8 cellular contexts compared by ENCODE assay signal in genomic region chr20:5749512-5750490, GRCh38. TPM values are rescaled to one million over a fixed set of nuclear protein-coding genes. Genes with fewer than 3 reads are reported as not detected.
DNase-seq lines count a peak whose midpoint lies in the region; TF ChIP-seq lines count a peak whose summit lies in the region.

A gene with protein sequence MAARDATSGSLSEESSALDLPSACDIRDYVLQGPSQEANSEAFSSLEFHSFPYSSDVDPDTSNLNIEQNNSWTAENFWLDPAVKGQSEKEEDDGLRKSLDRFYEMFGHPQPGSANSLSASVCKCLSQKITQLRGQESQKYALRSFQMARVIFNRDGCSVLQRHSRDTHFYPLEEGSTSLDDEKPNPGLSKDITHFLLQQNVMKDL (plus strand): TSS chr20:5750401. CDS start chr20:5772866, 22,465 bp downstream.

- no peak for TF ChIP-seq CTCF in HEK293 (tag by site-specific recombination; IDR thresholded peaks at IDR 0.05)
- TF ChIP-seq CTCF in suprapubic skin (IDR thresholded peaks at IDR 0.05): no peak

- H3K4me1 ChIP-seq in HEK293 (ENCODE audit: control insufficient read depth, insufficient read depth, low read length): 0 out of 2 replicates have a peak, but pooled peaks cover 2% of the 10 kb centered on the region
- peaks cover 5% of the 10 kb centered on the region for H3K4me1 ChIP-seq in suprapubic skin

- no peaks in the 10 kb centered on the region for H3K27me3 Mint-ChIP-seq in activated naive CD4-positive, alpha-beta T cell treated with anti-CD3 and anti-CD28 coated beads for 36 hours (ENCODE audit: low read depth)

- H3K9me3 Mint-ChIP-seq in activated naive CD4-positive, alpha-beta T cell treated with anti-CD3 and anti-CD28 coated beads for 36 hours: no peaks in the 10 kb centered on the region

- no peak for TF ChIP-seq EP300 in suprapubic skin (IDR thresholded peaks at IDR 0.05)

- POLR2A ChIA-PET in HEK293 (lab: Yijun Ruan, JAX): no interaction called here

- peak within 1 kb of the TSS; percentile 93 for H3K4me3 Mint-ChIP-seq in activated naive CD4-positive, alpha-beta T cell treated with anti-CD3 and anti-CD28 coated beads for 36 hours

- no peak for TF ChIP-seq POLR2A in suprapubic skin (IDR thresholded peaks at IDR 0.05)

- peaks cover 17% of the 10 kb centered on the region for H3K4me1 Mint-ChIP-seq in activated naive CD4-positive, alpha-beta T cell treated with anti-CD3 and anti-CD28 coated beads for 36 hours (ENCODE audit: low read depth)

- peak within 1 kb of the TSS; percentile 46 for H3K4me3 ChIP-seq in HEK293 (ENCODE audit: low read depth, low read length)
- H3K4me3 ChIP-seq in suprapubic skin: peak within 1 kb of the TSS; percentile 60

- CTCF ChIA-PET in HEK293 (lab: Yijun Ruan, JAX): interaction anchor here (0.7 to 1.8 kb wide), 2 partner anchors 38 to 221 kb away, joined by 3 to 12 read pairs; no protein-coding TSS in a partner anchor
- CTCF ChIA-PET in activated naive CD4-positive, alpha-beta T cell treated with anti-CD3 and anti-CD28 coated beads for 36 hours (lab: Charles Lee): interaction anchor here (2.0 kb wide), 1 partner anchor 39 kb away, joined by 8 read pairs; no protein-coding TSS in a partner anchor

- H3K36me3 Mint-ChIP-seq in activated naive CD4-positive, alpha-beta T cell treated with anti-CD3 and anti-CD28 coated beads for 36 hours (ENCODE audit: low read depth): peaks cover 3% of the 10 kb centered on the region

- H3K36me3 ChIP-seq in HEK293 (ENCODE audit: control insufficient read depth in 2 of 2, insufficient read depth in 1 of 2, low read length in 2 of 2): no peaks in the 10 kb centered on the region
- H3K36me3 ChIP-seq in suprapubic skin: no peaks in the 10 kb centered on the region

- H3K9me3 ChIP-seq in HEK293 (ENCODE audit: control insufficient read depth, insufficient read depth, low read depth, low read length): no peaks in the 10 kb centered on the region
- no peaks in the 10 kb centered on the region for H3K9me3 ChIP-seq in suprapubic skin

- H3K27ac ChIP-seq in HEK293 (ENCODE audit: extremely low read depth, low read depth, low read length) (peak within 1 kb of the TSS; percentile 11), suprapubic skin (peak within 1 kb of the TSS; percentile 87)

- DNase-seq in GDM1 (lab: John Stamatoyannopoulos, UW) (peak; percentile 81), MV-4-11 (lab: John Stamatoyannopoulos, UW) (peak; percentile 91), SK-N-DZ (ENCODE audit: low spot score) (peak; percentile 90), globus pallidus (ENCODE audit: low spot score) (peak; percentile 84), nucleus accumbens (lab: John Stamatoyannopoulos, UW) (peak in 55 of 56 donors; percentile 30 to 92 (median 80)), suprapubic skin (ENCODE audit: low spot score in 2 of 2) (peak; percentile 92 to 93)
- peak; percentile 89 for DNase-seq in activated naive CD4-positive, alpha-beta T cell treated with anti-CD3 and anti-CD28 coated beads for 36 hours

- no peaks in the 10 kb centered on the region for H3K27me3 ChIP-seq in suprapubic skin

- WGBS in suprapubic skin: 45% methylated on average over 32 of the region's 33 CpGs

- intact Hi-C loops in activated naive CD4-positive, alpha-beta T cell treated with anti-CD3 and anti-CD28 coated beads for 36 hours (cut with micrococcal nuclease): loop anchor here (1.0 to 5.0 kb wide), 5 partner anchors 10 to 622 kb away; partner anchors contain the start of gene CDS2

- peak within 1 kb of the TSS; percentile 97 for H3K27ac Mint-ChIP-seq in activated naive CD4-positive, alpha-beta T cell treated with anti-CD3 and anti-CD28 coated beads for 36 hours

TF ChIP-seq in HEK293, 187 proteins besides CTCF, POLR2A, EP300 and RAD21 (continues in another document):
- TF ChIP-seq, protein P1, sequence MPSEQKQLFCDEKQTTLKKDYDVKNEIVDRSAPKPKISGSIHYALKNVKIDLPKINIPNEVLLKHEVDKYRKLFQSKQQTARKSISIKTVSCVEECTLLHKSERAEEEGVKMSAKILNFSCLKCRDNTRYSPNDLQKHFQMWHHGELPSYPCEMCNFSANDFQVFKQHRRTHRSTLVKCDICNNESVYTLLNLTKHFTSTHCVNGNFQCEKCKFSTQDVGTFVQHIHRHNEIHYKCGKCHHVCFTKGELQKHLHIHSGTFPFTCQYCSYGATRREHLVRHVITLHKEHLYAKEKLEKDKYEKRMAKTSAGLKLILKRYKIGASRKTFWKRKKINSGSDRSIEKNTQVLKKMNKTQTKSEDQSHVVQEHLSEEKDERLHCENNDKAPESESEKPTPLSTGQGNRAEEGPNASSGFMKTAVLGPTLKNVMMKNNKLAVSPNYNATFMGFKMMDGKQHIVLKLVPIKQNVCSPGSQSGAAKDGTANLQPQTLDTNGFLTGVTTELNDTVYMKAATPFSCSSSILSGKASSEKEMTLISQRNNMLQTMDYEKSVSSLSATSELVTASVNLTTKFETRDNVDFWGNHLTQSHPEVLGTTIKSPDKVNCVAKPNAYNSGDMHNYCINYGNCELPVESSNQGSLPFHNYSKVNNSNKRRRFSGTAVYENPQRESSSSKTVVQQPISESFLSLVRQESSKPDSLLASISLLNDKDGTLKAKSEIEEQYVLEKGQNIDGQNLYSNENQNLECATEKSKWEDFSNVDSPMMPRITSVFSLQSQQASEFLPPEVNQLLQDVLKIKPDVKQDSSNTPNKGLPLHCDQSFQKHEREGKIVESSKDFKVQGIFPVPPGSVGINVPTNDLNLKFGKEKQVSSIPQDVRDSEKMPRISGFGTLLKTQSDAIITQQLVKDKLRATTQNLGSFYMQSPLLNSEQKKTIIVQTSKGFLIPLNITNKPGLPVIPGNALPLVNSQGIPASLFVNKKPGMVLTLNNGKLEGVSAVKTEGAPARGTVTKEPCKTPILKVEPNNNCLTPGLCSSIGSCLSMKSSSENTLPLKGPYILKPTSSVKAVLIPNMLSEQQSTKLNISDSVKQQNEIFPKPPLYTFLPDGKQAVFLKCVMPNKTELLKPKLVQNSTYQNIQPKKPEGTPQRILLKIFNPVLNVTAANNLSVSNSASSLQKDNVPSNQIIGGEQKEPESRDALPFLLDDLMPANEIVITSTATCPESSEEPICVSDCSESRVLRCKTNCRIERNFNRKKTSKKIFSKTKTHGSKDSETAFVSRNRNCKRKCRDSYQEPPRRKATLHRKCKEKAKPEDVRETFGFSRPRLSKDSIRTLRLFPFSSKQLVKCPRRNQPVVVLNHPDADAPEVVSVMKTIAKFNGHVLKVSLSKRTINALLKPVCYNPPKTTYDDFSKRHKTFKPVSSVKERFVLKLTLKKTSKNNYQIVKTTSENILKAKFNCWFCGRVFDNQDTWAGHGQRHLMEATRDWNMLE (tag by site-specific recombination; conservative IDR thresholded peaks at IDR 0.05; ENCODE audit: low read depth): peak; percentile 85
- TF ChIP-seq SETDB1 (IDR thresholded peaks at IDR 0.05; ENCODE audit: insufficient read length, low read length) (no peak), ZSCAN4 (tag by site-specific recombination; IDR thresholded peaks at IDR 0.05) (no peak), ZNF560 (tag by site-specific recombination; IDR thresholded peaks at IDR 0.05; ENCODE audit: borderline replicate concordance) (no peak), SP2 (tag by site-specific recombination; IDR thresholded peaks at IDR 0.05) (peak; percentile 42), ZNF2 (tag by site-specific recombination; IDR thresholded peaks at IDR 0.05) (no peak), KLF16 (tag by site-specific recombination; IDR thresholded peaks at IDR 0.05) (no peak), ZNF776 (tag by site-specific recombination; IDR thresholded peaks at IDR 0.05; ENCODE audit: borderline replicate concordance) (no peak)
- TF ChIP-seq, protein P2, sequence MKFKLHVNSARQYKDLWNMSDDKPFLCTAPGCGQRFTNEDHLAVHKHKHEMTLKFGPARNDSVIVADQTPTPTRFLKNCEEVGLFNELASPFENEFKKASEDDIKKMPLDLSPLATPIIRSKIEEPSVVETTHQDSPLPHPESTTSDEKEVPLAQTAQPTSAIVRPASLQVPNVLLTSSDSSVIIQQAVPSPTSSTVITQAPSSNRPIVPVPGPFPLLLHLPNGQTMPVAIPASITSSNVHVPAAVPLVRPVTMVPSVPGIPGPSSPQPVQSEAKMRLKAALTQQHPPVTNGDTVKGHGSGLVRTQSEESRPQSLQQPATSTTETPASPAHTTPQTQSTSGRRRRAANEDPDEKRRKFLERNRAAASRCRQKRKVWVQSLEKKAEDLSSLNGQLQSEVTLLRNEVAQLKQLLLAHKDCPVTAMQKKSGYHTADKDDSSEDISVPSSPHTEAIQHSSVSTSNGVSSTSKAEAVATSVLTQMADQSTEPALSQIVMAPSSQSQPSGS (tag by site-specific recombination; IDR thresholded peaks at IDR 0.05; ENCODE audit: low read depth): no peak

RNA-seq across cellular contexts. Expression of the gene that starts here (rescaled TPM):
- 7.1 and 7.9 TPM in 2 replicates for polyA plus RNA-seq in SK-N-DZ (2014; cell fraction: cytosol; rRNA removed)
- 3.5 and 3.6 TPM in 2 replicates for polyA plus RNA-seq in SK-N-DZ (2014; cell fraction: nucleus; rRNA removed)
- total RNA-seq in activated naive CD4-positive, alpha-beta T cell treated with anti-CD3 and anti-CD28 coated beads for 36 hours: 10 to 100 TPM; 10.1 TPM
- 1 to 10 TPM; 3.3 to 3.9 (median 3.7) TPM for total RNA-seq in suprapubic skin

Comparison
In these comparisons a context has a peak if more than half of its experiments do, and no peak if none do; other contexts are left out.
1. Peak in every context shown above with its lines: DNase-seq, H3K4me3 ChIP-seq and H3K27ac ChIP-seq.